ENCODE assay signal across 12 cellular contexts in the genomic region with DNA sequence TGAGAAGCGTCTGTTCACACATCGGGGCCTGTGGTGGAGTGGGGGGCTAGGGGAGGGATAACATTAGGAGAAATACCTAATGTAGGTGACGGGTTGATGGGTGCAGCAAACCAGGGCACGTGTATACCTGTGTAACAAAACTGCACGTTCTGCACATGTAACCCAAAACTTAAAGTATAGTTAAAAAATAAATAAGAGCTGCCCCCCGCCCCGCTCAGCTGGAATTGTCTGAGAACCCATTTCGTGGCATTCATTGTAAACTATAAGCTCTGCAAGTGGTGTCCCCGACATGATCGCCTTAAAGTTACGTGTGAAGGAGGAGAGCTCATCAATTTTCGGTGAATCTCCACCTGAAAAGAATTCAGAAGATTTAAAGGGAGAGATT. TPM values are rescaled to one million over a fixed set of nuclear protein-coding genes. Genes with fewer than 3 reads are reported as not detected.
A peak's percentile ranks its signal among the peaks of the same experiment; 100 is the strongest.
DNase-seq lines count a peak whose midpoint lies in the region; TF ChIP-seq lines count a peak whose summit lies in the region.
"Had no signal": no experiment of that assay in that cellular context is flagged by ENCODE, and none has a peak within 500 bp of the region (broad histone marks: within the 10 kb centered on the region; RNA-seq: fewer than 3 reads in every experiment).

No MANE protein-coding gene starts in this region.

- no peak overlapping the region for H3K27ac ChIP-seq in Karpas-422 (ENCODE audit: low read length)
- no peak overlapping the region for H3K27ac ChIP-seq in endodermal cell (ENCODE audit: low read depth, low read length)
- H3K27ac ChIP-seq in tibial nerve, result no peak overlapping the region
- H3K27ac ChIP-seq: ovary had no signal

- peaks cover 26% of the 10 kb centered on the region for H3K4me1 Mint-ChIP-seq in activated naive CD4-positive, alpha-beta T cell treated with anti-CD3 and anti-CD28 coated beads, Interleukin-2, amount 50 U/mL, for 24 hours
- H3K4me1 Mint-ChIP-seq in activated naive CD4-positive, alpha-beta T cell treated with anti-CD3 and anti-CD28 coated beads, Interleukin-2, amount 10 ng/mL, durations not matched to agents 7 days and 5 days, result peaks cover 18% of the 10 kb centered on the region
- H3K4me1 Mint-ChIP-seq in endodermal cell (peaks cover 19% of the 10 kb centered on the region), type B pancreatic cell (ENCODE audit: unreplicated experiment) (peaks cover 12% of the 10 kb centered on the region)

- H3K4me1 ChIP-seq in Karpas-422 (ENCODE audit: low read length) (peaks cover 15% of the 10 kb centered on the region), endodermal cell (ENCODE audit: control insufficient read depth, insufficient read depth, low read length) (no peaks in the 10 kb centered on the region), tibial nerve (peaks cover 0 to 11% (median 0%) of the 10 kb centered on the region in 4 donors)

- no peaks in the 10 kb centered on the region for H3K9me3 ChIP-seq in Karpas-422 (ENCODE audit: low read length)
- H3K9me3 ChIP-seq in endodermal cell (ENCODE audit: control insufficient read depth, low read length), result no peaks in the 10 kb centered on the region
- no peaks in the 10 kb centered on the region for H3K9me3 ChIP-seq in tibial nerve
- H3K9me3 ChIP-seq: body of pancreas, ovary had no signal

- H3K4me3 ChIP-seq in Karpas-422 (ENCODE audit: low read length) (0 out of 2 replicates have a peak overlapping the region, but pooled peaks have one; percentile 43), endodermal cell (ENCODE audit: low read length) (no peak overlapping the region), tibial nerve (no peak overlapping the region)
- H3K4me3 ChIP-seq: body of pancreas, ovary had no signal

- WGBS in endodermal cell (ENCODE audit: insufficient coverage in 1 of 2, insufficient read length in 1 of 2), 2 experiments, result 89 to 97% methylated on average over 10 to 12 of the region's 12 CpGs
- WGBS in tibial nerve, 2 donors, result 81 to 84% methylated on average over 12 of the region's 12 CpGs

- H3K4me3 Mint-ChIP-seq in activated naive CD4-positive, alpha-beta T cell treated with anti-CD3 and anti-CD28 coated beads, Interleukin-2, amount 50 U/mL, for 24 hours, result peak overlapping the region; percentile 15
- H3K4me3 Mint-ChIP-seq in activated naive CD4-positive, alpha-beta T cell treated with anti-CD3 and anti-CD28 coated beads, Interleukin-2, amount 10 ng/mL, durations not matched to agents 7 days and 5 days, result no peak overlapping the region
- H3K4me3 Mint-ChIP-seq in endodermal cell (peak overlapping the region; percentile 41), type B pancreatic cell (no peak overlapping the region)

- no peaks in the 10 kb centered on the region for H3K36me3 Mint-ChIP-seq in activated naive CD4-positive, alpha-beta T cell treated with anti-CD3 and anti-CD28 coated beads, Interleukin-2, amount 50 U/mL, for 24 hours
- H3K36me3 Mint-ChIP-seq in activated naive CD4-positive, alpha-beta T cell treated with anti-CD3 and anti-CD28 coated beads, Interleukin-2, amount 10 ng/mL, durations not matched to agents 7 days and 5 days, result no peaks in the 10 kb centered on the region
- H3K36me3 Mint-ChIP-seq in endodermal cell (ENCODE audit: low read depth), result no peaks in the 10 kb centered on the region
- H3K36me3 Mint-ChIP-seq in type B pancreatic cell, result no peaks in the 10 kb centered on the region

- no peak overlapping the region; the same call in 1 of the 2 replicates for H3K9ac ChIP-seq in Karpas-422 (ENCODE audit: low read length)
- no peak overlapping the region for H3K9ac ChIP-seq in endodermal cell (ENCODE audit: extremely low read depth, low read length, poor library complexity, severe bottlenecking)

- H3K27ac Mint-ChIP-seq in activated naive CD4-positive, alpha-beta T cell treated with anti-CD3 and anti-CD28 coated beads, Interleukin-2, amount 50 U/mL, for 24 hours, result no peak overlapping the region
- no peak overlapping the region for H3K27ac Mint-ChIP-seq in activated naive CD4-positive, alpha-beta T cell treated with anti-CD3 and anti-CD28 coated beads, Interleukin-2, amount 10 ng/mL, durations not matched to agents 7 days and 5 days
- H3K27ac Mint-ChIP-seq in endodermal cell, result no peak overlapping the region
- H3K27ac Mint-ChIP-seq in type B pancreatic cell, result no peak overlapping the region

- CTCF ChIA-PET in activated naive CD4-positive, alpha-beta T cell treated with anti-CD3 and anti-CD28 coated beads, Interleukin-2, amount 10 ng/mL, durations not matched to agents 7 days and 5 days (lab: Charles Lee), result interaction anchor here (0.6 to 3.2 kb wide), 15 partner anchors 10 to 206 kb away, joined by 3 to 17 read pairs (median 5); partner anchors contain the start of genes SENP2 and TMEM41A

- no peaks in the 10 kb centered on the region for H3K9me3 Mint-ChIP-seq in activated naive CD4-positive, alpha-beta T cell treated with anti-CD3 and anti-CD28 coated beads, Interleukin-2, amount 50 U/mL, for 24 hours
- H3K9me3 Mint-ChIP-seq in activated naive CD4-positive, alpha-beta T cell treated with anti-CD3 and anti-CD28 coated beads, Interleukin-2, amount 10 ng/mL, durations not matched to agents 7 days and 5 days, result no peaks in the 10 kb centered on the region
- H3K9me3 Mint-ChIP-seq in endodermal cell, result no peaks in the 10 kb centered on the region
- no peaks in the 10 kb centered on the region for H3K9me3 Mint-ChIP-seq in type B pancreatic cell
- H3K9me3 Mint-ChIP-seq: dendritic cell treated with granulocyte-macrophage colony-stimulating factor and Interleukin-4, amounts not matched to agents 40 ng/mL and 50 ng/mL, for 4 days had no signal

- no peak for TF ChIP-seq EP300 in tibial nerve (IDR thresholded peaks at IDR 0.05)

- no peak for TF ChIP-seq POLR2A in tibial nerve (IDR thresholded peaks at IDR 0.05)

- H3K79me2 ChIP-seq in Karpas-422 (ENCODE audit: low read length), result no peaks in the 10 kb centered on the region

- peaks cover 1% of the 10 kb centered on the region for H3K27me3 Mint-ChIP-seq in activated naive CD4-positive, alpha-beta T cell treated with anti-CD3 and anti-CD28 coated beads, Interleukin-2, amount 50 U/mL, for 24 hours
- peaks cover 20% of the 10 kb centered on the region for H3K27me3 Mint-ChIP-seq in activated naive CD4-positive, alpha-beta T cell treated with anti-CD3 and anti-CD28 coated beads, Interleukin-2, amount 10 ng/mL, durations not matched to agents 7 days and 5 days
- H3K27me3 Mint-ChIP-seq in endodermal cell (ENCODE audit: insufficient read depth), result peaks cover 16% of the 10 kb centered on the region
- H3K27me3 Mint-ChIP-seq in type B pancreatic cell, result peaks cover 20% of the 10 kb centered on the region

- H3K36me3 ChIP-seq in Karpas-422 (ENCODE audit: insufficient read depth, low read length) (no peaks in the 10 kb centered on the region), endodermal cell (ENCODE audit: control insufficient read depth, insufficient read depth, low read length) (no peaks in the 10 kb centered on the region), tibial nerve (no peaks in the 10 kb centered on the region)
- H3K36me3 ChIP-seq: ovary had no signal

- no peaks in the 10 kb centered on the region for H3K9me2 ChIP-seq in Karpas-422 (replicated peaks; ENCODE audit: insufficient read depth, low read length)

- no peak for TF ChIP-seq CTCF in endodermal cell (conservative IDR thresholded peaks at IDR 0.05)
- no peak for TF ChIP-seq CTCF in type B pancreatic cell (conservative IDR thresholded peaks at IDR 0.05)
- no peak for TF ChIP-seq CTCF in tibial nerve (IDR thresholded peaks at IDR 0.05)

- DNase-seq in activated naive CD4-positive, alpha-beta T cell treated with anti-CD3 and anti-CD28 coated beads, Interleukin-2, amount 10 ng/mL, durations not matched to agents 7 days and 5 days, result no peak
- DNase-seq in Karpas-422 (no peak), endodermal cell (peak; percentile 19), type B pancreatic cell (ENCODE audit: extremely low spot score, unreplicated experiment) (peak; percentile 39), tibial nerve (ENCODE audit: low spot score in 2 of 2) (no peak), A172 (ENCODE audit: low spot score) (no peak), NCI-H2107 (lab: John Stamatoyannopoulos, UW) (no peak)

- H2AFZ ChIP-seq in Karpas-422 (ENCODE audit: low read length), result no peak overlapping the region

- H3K27me3 ChIP-seq in Karpas-422 (ENCODE audit: low read length) (no peaks in the 10 kb centered on the region), endodermal cell (ENCODE audit: control insufficient read depth, insufficient read depth, low read length, poor library complexity, severe bottlenecking) (no peaks in the 10 kb centered on the region), tibial nerve (no peaks in the 10 kb centered on the region)
- H3K27me3 ChIP-seq: body of pancreas, ovary had no signal

- no peaks in the 10 kb centered on the region for H4K20me1 ChIP-seq in Karpas-422 (ENCODE audit: insufficient read depth, low read depth, low read length)

- peak overlapping the region; percentile 58 for H3K4me2 ChIP-seq in Karpas-422 (ENCODE audit: low read depth, low read length, poor library complexity, severe bottlenecking)

RNA-seq across cellular contexts. Expression of gene LIPH, which starts 7.3 kb away (rescaled TPM):
- total RNA-seq in Karpas-422 (2014; rRNA removed; shearing (Covaris generic); ENCODE audit: low replicate concordance), result not detected in 2 replicates
- 1 to 10 TPM in 1 of 2 donors, under 1 TPM in 1; 0.81 to 2.3 TPM for total RNA-seq in endodermal cell
- 0.07 TPM for polyA plus RNA-seq in endodermal cell (2013, experiment 1 of 2)
- 0.62 TPM for polyA plus RNA-seq in endodermal cell (2013, experiment 2 of 2)
- total RNA-seq in type B pancreatic cell (ENCODE audit: low replicate concordance), result 5.3 and 8.4 TPM in 2 replicates
- under 1 TPM in 3 of 4 donors, not detected in 1; 0.20 to 0.30 (median 0.21) TPM for total RNA-seq in tibial nerve
- total RNA-seq in A172 (2014; rRNA removed; shearing (Covaris generic)), result 0.52 and 0.86 TPM in 2 replicates
- total RNA-seq: activated CD8-positive, alpha-beta memory T cell treated with anti-CD3 and anti-CD28 coated beads for 36 hours had no signal

RNA-seq across cellular contexts. Expression of gene SENP2, which starts 26.4 kb away (rescaled TPM):
- 59.1 and 89.1 TPM in 2 replicates for total RNA-seq in Karpas-422 (2014; rRNA removed; shearing (Covaris generic); ENCODE audit: low replicate concordance)
- total RNA-seq in endodermal cell (10 to 100 TPM; 44.6 to 46.4 TPM), type B pancreatic cell (ENCODE audit: low replicate concordance) (46.4 and 47.5 TPM in 2 replicates), tibial nerve (10 to 100 TPM; 27.5 to 84.9 (median 28.9) TPM)
- 36.6 TPM for polyA plus RNA-seq in endodermal cell (2013, experiment 1 of 2)
- 31.8 TPM for polyA plus RNA-seq in endodermal cell (2013, experiment 2 of 2)
- 50.9 and 52.3 TPM in 2 replicates for total RNA-seq in A172 (2014; rRNA removed; shearing (Covaris generic))

Comparison
In these comparisons a context has a peak if more than half of its experiments do, and no peak if none do; other contexts are left out.
1. H3K4me3 Mint-ChIP-seq: peak in activated naive CD4-positive, alpha-beta T cell treated with anti-CD3 and anti-CD28 coated beads, Interleukin-2, amount 50 U/mL, for 24 hours (single experiment) and endodermal cell (single experiment); none in activated naive CD4-positive, alpha-beta T cell treated with anti-CD3 and anti-CD28 coated beads, Interleukin-2, amount 10 ng/mL, durations not matched to agents 7 days and 5 days (single experiment) and type B pancreatic cell (single experiment).
2. DNase-seq: peak in endodermal cell (single experiment) and type B pancreatic cell (single experiment); none in activated naive CD4-positive, alpha-beta T cell treated with anti-CD3 and anti-CD28 coated beads, Interleukin-2, amount 10 ng/mL, durations not matched to agents 7 days and 5 days (single experiment), Karpas-422 (single experiment), tibial nerve (0 of 2), A172 (single experiment) and NCI-H2107 (single experiment).